Comparison of ENCODE assay signal across 8 cellular contexts in genomic region chr9:127854169-127854833, GRCh38. TPM values are rescaled to one million over a fixed set of nuclear protein-coding genes. Genes with fewer than 3 reads are reported as not detected.
DNase-seq lines count a peak whose midpoint lies in the region; ATAC-seq and TF ChIP-seq lines count a peak whose summit lies in the region.

Gene ENG (minus strand): TSS chr9:127854658. CDS start chr9:127854355, 303 bp downstream.

- intact Hi-C loops in left lung (cut with DNase I): no loop called here
- intact Hi-C loops in stomach (cut with DNase I; ENCODE audit: low total_unique reads): no loop called here

- WGBS in stomach, 5 donors: 12 to 46% (median 28%) methylated on average over 9 to 37 of the region's 37 CpGs

- TF ChIP-seq POLR2A in Peyer's patch (IDR thresholded peaks at IDR 0.05) (peak in 1 of 2 donors; percentile 26), stomach (IDR thresholded peaks at IDR 0.05) (no peak)

- peaks cover 0 to 35% (median 6%) of the 10 kb centered on the region in 4 donors for H3K4me1 ChIP-seq in Peyer's patch
- peaks cover 17 to 73% of the 10 kb centered on the region in 2 donors for H3K4me1 ChIP-seq in left lung
- peaks cover 14 to 50% (median 24%) of the 10 kb centered on the region in 4 donors for H3K4me1 ChIP-seq in stomach

- H3K27ac ChIP-seq in Peyer's patch: peak within 1 kb of the TSS; percentile 72 to 90 (median 86)
- peak within 1 kb of the TSS; percentile 85 to 88 for H3K27ac ChIP-seq in left lung
- peak within 1 kb of the TSS; percentile 75 to 90 (median 84) for H3K27ac ChIP-seq in stomach

- no peak for TF ChIP-seq EP300 in stomach (IDR thresholded peaks at IDR 0.05)

- H3K4me3 ChIP-seq in Peyer's patch: peak within 1 kb of the TSS; percentile 38 to 70 (median 51)
- H3K4me3 ChIP-seq in choroid plexus epithelial cell (ENCODE audit: low read depth, low read length): peak within 1 kb of the TSS; percentile 65
- peak within 1 kb of the TSS; percentile 73 to 75 for H3K4me3 ChIP-seq in left lung
- H3K4me3 ChIP-seq in stomach: peak within 1 kb of the TSS; percentile 52 to 61 (median 54)

- ATAC-seq in left lung (peak; percentile 79), GM18868 (IDR thresholded peaks at IDR 0.05; ENCODE audit: unreplicated experiment) (no peak)

- H3K27me3 ChIP-seq in Peyer's patch (no peaks in the 10 kb centered on the region), left lung (no peaks in the 10 kb centered on the region), stomach (no peaks in the 10 kb centered on the region)

- H3K9me3 ChIP-seq in Peyer's patch (peaks cover 0 to 4% (median 2%) of the 10 kb centered on the region in 4 donors), left lung (peaks cover 0 to 9% of the 10 kb centered on the region in 2 donors), stomach (peaks cover 0 to 4% (median 4%) of the 10 kb centered on the region in 4 donors)

- H3K36me3 ChIP-seq in Peyer's patch: peaks cover 0 to 4% (median 0%) of the 10 kb centered on the region in 3 donors
- H3K36me3 ChIP-seq in left lung: peaks cover 0 to 32% of the 10 kb centered on the region in 2 donors
- no peaks in the 10 kb centered on the region for H3K36me3 ChIP-seq in stomach

- TF ChIP-seq CTCF in Peyer's patch (IDR thresholded peaks at IDR 0.05) (no peak), choroid plexus epithelial cell (conservative IDR thresholded peaks at IDR 0.05; ENCODE audit: low read depth, low read length) (no peak), left lung (IDR thresholded peaks at IDR 0.05) (no peak), stomach (IDR thresholded peaks at IDR 0.05) (no peak)

- DNase-seq in EL: peak; percentile 87
- peak in 2 of 3 donors; percentile 51 to 78 for DNase-seq in Peyer's patch
- peak; percentile 55 for DNase-seq in choroid plexus epithelial cell (ENCODE audit: low read depth)
- peak; percentile 82 to 91 for DNase-seq in left lung
- peak; percentile 54 for DNase-seq in stomach
- no peak for DNase-seq in NCI-H446 treated with DMSO at 0.1 percent for 48 hours (lab: John Stamatoyannopoulos, UW)
- no peak for DNase-seq in HuH-7.5 (ENCODE audit: low spot score)

RNA-seq across cellular contexts. Expression of gene ENG, which starts in this region (rescaled TPM):
- total RNA-seq in Peyer's patch: 10 to 100 TPM in 3 of 4 donors, 1 to 10 TPM in 1; 7.0 to 49.5 (median 25.0) TPM
- 100 to 1,000 TPM; 173 to 354 TPM for total RNA-seq in left lung
- 10 to 100 TPM in 4 of 5 donors, 1 to 10 TPM in 1; 4.0 to 58.5 (median 44.3) TPM for total RNA-seq in stomach
- polyA plus RNA-seq in stomach: 10 to 100 TPM; 16.0 to 28.8 (median 21.5) TPM

Comparison
In these comparisons a context has a peak if more than half of its experiments do, and no peak if none do; other contexts are left out.
1. DNase-seq: peak in EL (single experiment), Peyer's patch (2 of 3), choroid plexus epithelial cell (single experiment), left lung (2 of 2) and stomach (single experiment); none in NCI-H446 treated with DMSO at 0.1 percent for 48 hours (single experiment) and HuH-7.5 (single experiment).
2. Peak in every context shown above with its lines, with median percentiles within 50 percentile points of each other: H3K27ac ChIP-seq and H3K4me3 ChIP-seq.